In genomic region chr17:76716146-76716833, GRCh38 we compare ENCODE assay signal across 8 cellular contexts. TPM values are rescaled to one million over a fixed set of nuclear protein-coding genes. Genes with fewer than 3 reads are reported as not detected.
A peak's percentile ranks its signal among the peaks of the same experiment; 100 is the strongest.
DNase-seq lines count a peak whose midpoint lies in the region; ATAC-seq and TF ChIP-seq lines count a peak whose summit lies in the region.

No MANE protein-coding gene starts in this region.

- H3K36me3 ChIP-seq in breast epithelium, result peaks cover 13% of the 10 kb centered on the region
- peaks cover 84% of the 10 kb centered on the region for H3K36me3 ChIP-seq in upper lobe of right lung

- H3K27ac ChIP-seq in breast epithelium (peak overlapping the region; percentile 67 to 73), upper lobe of right lung (peak overlapping the region; percentile 78)

- TF ChIP-seq CTCF in breast epithelium (IDR thresholded peaks at IDR 0.05) (no peak), upper lobe of right lung (IDR thresholded peaks at IDR 0.05) (no peak)

- no peaks in the 10 kb centered on the region for H3K4me1 ChIP-seq in breast epithelium
- H3K4me1 ChIP-seq in upper lobe of right lung, result peaks cover 30% of the 10 kb centered on the region

- peak; percentile 67 for DNase-seq in GOT3 (lab: John Stamatoyannopoulos, UW)
- DNase-seq in SKM-1 treated with dmso at 0.1 percent for 144 hours (lab: John Stamatoyannopoulos, UW; ENCODE audit: unreplicated experiment), result peak; percentile 89
- peak in 1 of 2 donors; percentile 70 for DNase-seq in breast epithelium (ENCODE audit: low spot score in 2 of 2)
- DNase-seq in medulla oblongata (ENCODE audit: extremely low spot score), result peak; percentile 57
- DNase-seq in upper lobe of right lung, result peak; percentile 63
- DNase-seq in NCI-H2171 treated with DMSO at 0.1 percent for 48 hours (lab: John Stamatoyannopoulos, UW), result no peak

- H3K9me3 ChIP-seq in breast epithelium (no peaks in the 10 kb centered on the region), upper lobe of right lung (no peaks in the 10 kb centered on the region)

- intact Hi-C loops in breast epithelium (cut with DNase I; ENCODE audit: low total_unique reads), result no loop called here
- intact Hi-C loops in upper lobe of right lung (cut with DNase I), result no loop called here

- H3K27me3 ChIP-seq in breast epithelium (no peaks in the 10 kb centered on the region), upper lobe of right lung (no peaks in the 10 kb centered on the region)

- no peak for TF ChIP-seq POLR2A in breast epithelium (IDR thresholded peaks at IDR 0.05)

- H3K4me3 ChIP-seq in breast epithelium (no peak overlapping the region), upper lobe of right lung (no peak overlapping the region)

- ATAC-seq in upper lobe of right lung, result peak; percentile 92
- no peak for ATAC-seq in HG02852 (IDR thresholded peaks at IDR 0.05; ENCODE audit: unreplicated experiment)
- ATAC-seq in GM18858 (IDR thresholded peaks at IDR 0.05; ENCODE audit: unreplicated experiment), result no peak

RNA-seq across cellular contexts. Expression of gene MXRA7, which starts 5.5 kb away (rescaled TPM):
- 100 to 1,000 TPM; 106 to 242 (median 113) TPM for total RNA-seq in breast epithelium
- 159 TPM for total RNA-seq in upper lobe of right lung

RNA-seq across cellular contexts. Expression of gene JMJD6, which starts 10.1 kb away (rescaled TPM):
- total RNA-seq in breast epithelium, result 10 to 100 TPM; 13.1 to 34.1 (median 25.6) TPM
- total RNA-seq in upper lobe of right lung, result 29.6 TPM

RNA-seq across cellular contexts. Expression of gene METTL23, which starts 10.3 kb away (rescaled TPM):
- total RNA-seq in breast epithelium (10 to 100 TPM; 25.6 to 47.7 (median 28.5) TPM), upper lobe of right lung (31.6 TPM)

RNA-seq across cellular contexts. Expression of gene SRSF2, which starts 20.8 kb away (rescaled TPM):
- 100 to 1,000 TPM; 143 to 247 (median 244) TPM for total RNA-seq in breast epithelium
- total RNA-seq in upper lobe of right lung, result 145 TPM

RNA-seq across cellular contexts. Expression of gene MFSD11, which starts 21.6 kb away (rescaled TPM):
- 10 to 100 TPM; 20.6 to 42.6 (median 23.6) TPM for total RNA-seq in breast epithelium
- 32.3 TPM for total RNA-seq in upper lobe of right lung
